24 cellular contexts compared by ENCODE assay signal in the genomic region with DNA sequence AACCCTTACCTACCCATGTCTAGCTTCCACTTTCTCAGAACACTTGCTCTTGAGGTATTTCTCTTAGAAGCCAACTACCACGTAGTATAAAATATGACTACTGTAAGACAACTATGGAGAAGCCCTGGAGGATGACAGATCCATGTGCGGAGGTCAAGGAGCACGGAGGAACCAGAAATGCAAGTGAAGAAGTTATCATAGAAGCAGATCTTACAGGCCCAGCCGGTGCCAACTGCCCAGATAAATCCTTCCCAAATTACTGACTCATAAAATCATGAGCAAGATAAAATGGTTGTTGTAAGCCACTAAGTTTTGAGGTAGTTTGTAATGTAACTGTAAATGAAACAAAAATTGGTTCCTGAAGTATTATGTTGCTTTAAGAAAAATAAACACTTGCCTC. TPM values are rescaled to one million over a fixed set of nuclear protein-coding genes. Genes with fewer than 3 reads are reported as not detected.
DNase-seq lines count a peak whose midpoint lies in the region; ATAC-seq and TF ChIP-seq lines count a peak whose summit lies in the region.
"Had no signal": no experiment of that assay in that cellular context is flagged by ENCODE, and none has a peak within 500 bp of the region (broad histone marks: within the 10 kb centered on the region; RNA-seq: fewer than 3 reads in every experiment).

No MANE protein-coding gene starts in this region.

- H3K14ac ChIP-seq in IMR-90 (replicated peaks; ENCODE audit: low read depth, low read length): no peak overlapping the region

- no peak overlapping the region for H2AK5ac ChIP-seq in IMR-90 (ENCODE audit: low read depth, low read length)

- H3K4me1 ChIP-seq in IMR-90 (ENCODE audit: control insufficient read depth, insufficient read depth, low read length) (peaks cover 10% of the 10 kb centered on the region; the same call in 1 of the 2 replicates), body of pancreas (peaks cover 37% of the 10 kb centered on the region), osteoblast (ENCODE audit: insufficient read depth, low read length) (peaks cover 6% of the 10 kb centered on the region)
- H3K4me1 ChIP-seq: BLaER1, parathyroid adenoma had no signal

- H2BK120ac ChIP-seq in IMR-90 (ENCODE audit: low read depth, low read length): no peak overlapping the region

- 0 out of 2 replicates have a peak overlapping the region, but pooled peaks have one; percentile 50 for H3K4me2 ChIP-seq in IMR-90 (ENCODE audit: low read depth, low read length)
- H3K4me2 ChIP-seq in osteoblast (ENCODE audit: insufficient read depth, low read length): no peak overlapping the region
- H3K4me2 ChIP-seq: A549, BLaER1 had no signal

- POLR2A ChIA-PET in activated CD4-positive, alpha-beta T cell treated with anti-CD3 and anti-CD28 coated beads for 36 hours (lab: Charles Lee): interaction anchor here (0.7 kb wide), 1 partner anchor 116 kb away, joined by 3 read pairs; no protein-coding TSS in a partner anchor
- POLR2A ChIA-PET in IMR-90 (lab: Charles Lee; ENCODE audit: unreplicated experiment): no interaction called here

- no peak overlapping the region for H2BK15ac ChIP-seq in IMR-90 (ENCODE audit: low read depth, low read length)

- no peak overlapping the region for H2AK9ac ChIP-seq in IMR-90 (replicated peaks; ENCODE audit: low read depth, low read length, poor library complexity)

- no CpG with 5 or more reads among the region's 4 CpGs for WGBS in IMR-90 (ENCODE audit: extremely low coverage in 2 of 2, insufficient read length in 1 of 2), 2 experiments
- WGBS in body of pancreas, 2 donors: 34 to 43% methylated on average over 4 of the region's 4 CpGs

- H3K36me3 Mint-ChIP-seq in activated CD4-positive, alpha-beta T cell treated with anti-CD3 and anti-CD28 coated beads for 36 hours (ENCODE audit: low read depth): peaks cover 26% of the 10 kb centered on the region

- H3K23ac ChIP-seq in IMR-90 (ENCODE audit: low read depth, low read length): no peak overlapping the region

- H3K9me1 ChIP-seq in IMR-90 (ENCODE audit: insufficient read depth, low read length): no peaks in the 10 kb centered on the region

- H4K5ac ChIP-seq in IMR-90 (ENCODE audit: low read depth, low read length): no peak overlapping the region

- H2AFZ ChIP-seq in IMR-90 (replicated peaks; ENCODE audit: low read length, poor library complexity) (no peak overlapping the region), osteoblast (ENCODE audit: low read length) (no peak overlapping the region)
- H2AFZ ChIP-seq: parathyroid adenoma had no signal

- peaks cover 72% of the 10 kb centered on the region for H3K79me2 ChIP-seq in osteoblast (ENCODE audit: insufficient read depth, low read length)

- H3K4ac ChIP-seq in IMR-90 (ENCODE audit: low read depth, low read length): no peak overlapping the region

- H2BK5ac ChIP-seq in IMR-90 (ENCODE audit: low read depth, low read length, poor library complexity, severe bottlenecking): no peak overlapping the region

- CTCF ChIA-PET in activated CD4-positive, alpha-beta T cell treated with anti-CD3 and anti-CD28 coated beads for 36 hours (lab: Charles Lee): interaction anchor here (0.8 to 6.4 kb wide), 16 partner anchors 9 to 231 kb away, joined by 3 to 88 read pairs (median 6); partner anchors contain the start of gene GTF2B
- CTCF ChIA-PET in IMR-90 (lab: Yijun Ruan, JAX): interaction anchor here (0.7 kb wide), 1 partner anchor 11 kb away, joined by 3 read pairs; no protein-coding TSS in a partner anchor

- no peaks in the 10 kb centered on the region for H3K27me3 Mint-ChIP-seq in activated CD4-positive, alpha-beta T cell treated with anti-CD3 and anti-CD28 coated beads for 36 hours
- H3K27me3 Mint-ChIP-seq: activated CD8-positive, alpha-beta memory T cell treated with anti-CD3 and anti-CD28 coated beads, Interleukin-2, amount 10 ng/mL, durations not matched to agents 7 days and 5 days had no signal

- no peak overlapping the region for H3K4me3 Mint-ChIP-seq in activated CD4-positive, alpha-beta T cell treated with anti-CD3 and anti-CD28 coated beads for 36 hours
- H3K4me3 Mint-ChIP-seq: activated CD8-positive, alpha-beta memory T cell treated with anti-CD3 and anti-CD28 coated beads, Interleukin-2, amount 10 ng/mL, durations not matched to agents 7 days and 5 days; endodermal cell had no signal

- no peaks in the 10 kb centered on the region for H3K9me3 Mint-ChIP-seq in activated CD4-positive, alpha-beta T cell treated with anti-CD3 and anti-CD28 coated beads for 36 hours (ENCODE audit: low read depth)
- H3K9me3 Mint-ChIP-seq: endodermal cell had no signal

- no peak overlapping the region for H3K56ac ChIP-seq in IMR-90 (ENCODE audit: extremely low read depth, insufficient read depth, low read length)

- no peak overlapping the region for H3K4me3 ChIP-seq in IMR-90 (ENCODE audit: insufficient read depth, low read depth, low read length)
- no peak overlapping the region for H3K4me3 ChIP-seq in body of pancreas
- no peak overlapping the region for H3K4me3 ChIP-seq in osteoblast (ENCODE audit: insufficient read depth, low read length)
- H3K4me3 ChIP-seq: A549, BLaER1, lower lobe of right lung, MG63, stomach had no signal

- H3K18ac ChIP-seq in IMR-90 (ENCODE audit: low read depth, low read length): no peak overlapping the region

- H3K27me3 ChIP-seq in IMR-90 (ENCODE audit: control insufficient read depth, insufficient read depth, low read length) (no peaks in the 10 kb centered on the region), body of pancreas (no peaks in the 10 kb centered on the region), osteoblast (ENCODE audit: insufficient read depth, low read length) (no peaks in the 10 kb centered on the region)
- H3K27me3 ChIP-seq: BLaER1, MG63, stomach had no signal

- H4K8ac ChIP-seq in IMR-90 (ENCODE audit: low read depth in 2 of 2, low read length in 2 of 2): no peak overlapping the region

- H4K91ac ChIP-seq in IMR-90 (ENCODE audit: insufficient read depth, low read depth, low read length): no peak overlapping the region

- TF ChIP-seq RAD21 in IMR-90 (IDR thresholded peaks at IDR 0.05; ENCODE audit: low read length): no peak

- H3K4me1 Mint-ChIP-seq in activated CD4-positive, alpha-beta T cell treated with anti-CD3 and anti-CD28 coated beads for 36 hours: peaks cover 56% of the 10 kb centered on the region

- peaks cover 14% of the 10 kb centered on the region for H3K36me3 ChIP-seq in IMR-90 (ENCODE audit: control insufficient read depth, insufficient read depth, low read length)
- peaks cover 0 to 3% of the 10 kb centered on the region in 2 donors for H3K36me3 ChIP-seq in body of pancreas (replicated peaks in 1 of 2; ENCODE audit: insufficient read depth in 1 of 2, low read depth in 2 of 2)
- H3K36me3 ChIP-seq in osteoblast (ENCODE audit: insufficient read depth, low read length): peaks cover 25% of the 10 kb centered on the region

- in situ Hi-C loops in IMR-90 (cut with MboI; ENCODE audit: low sequenced_read_pairs): loop anchor here (10.0 kb wide), 2 partner anchors 134 to 204 kb away; no protein-coding TSS in a partner anchor

- ATAC-seq in activated CD4-positive, alpha-beta T cell treated with anti-CD3 and anti-CD28 coated beads for 36 hours: no peak
- ATAC-seq in IMR-90 (ENCODE audit: low read depth) (peak; percentile 38), body of pancreas (no peak), GM18505 (IDR thresholded peaks at IDR 0.05; ENCODE audit: unreplicated experiment) (no peak), SK-N-SH treated with all-trans-retinoic acid at 6 μM for 48 hours (no peak; the same call in 1 of the 3 replicates)
- ATAC-seq: activated CD4-positive, CD25-positive, alpha-beta regulatory T cell treated with anti-CD3 and anti-CD28 coated beads, Interleukin-2, amount 50 U/mL, for 24 hours; activated CD8-positive, alpha-beta memory T cell treated with anti-CD3 and anti-CD28 coated beads, Interleukin-2, amount 10 ng/mL, durations not matched to agents 7 days and 5 days; lower lobe of right lung had no signal

- dilution Hi-C loops in IMR-90 (cut with HindIII; ENCODE audit: low sequenced_read_pairs, unreplicated experiment): no loop called here

- H3K79me1 ChIP-seq in IMR-90 (ENCODE audit: low read depth in 1 of 2, low read length in 2 of 2): peaks cover 25 to 43% of the 10 kb centered on the region in 2 experiments

- no peak overlapping the region for H3K27ac ChIP-seq in IMR-90 (ENCODE audit: insufficient read depth, low read length)
- peak overlapping the region in 3 of 4 donors; percentile 2 to 44 (median 28) for H3K27ac ChIP-seq in body of pancreas
- H3K27ac ChIP-seq in osteoblast (ENCODE audit: low read depth, low read length): peak overlapping the region; percentile 46
- H3K27ac ChIP-seq: A549, BLaER1, lower lobe of right lung, parathyroid adenoma had no signal

- no peak for TF ChIP-seq CTCF in IMR-90 (conservative IDR thresholded peaks at IDR 0.05; ENCODE audit: low read depth, low read length)
- no peak for TF ChIP-seq CTCF in body of pancreas (IDR thresholded peaks at IDR 0.05)
- no peak for TF ChIP-seq CTCF in osteoblast (IDR thresholded peaks at IDR 0.05; ENCODE audit: extremely low read depth, low read depth, low read length)

- no peak overlapping the region for H2BK20ac ChIP-seq in IMR-90 (ENCODE audit: low read depth, low read length)

- TF ChIP-seq POLR2A in IMR-90 (IDR thresholded peaks at IDR 0.05; ENCODE audit: low read depth, low read length) (no peak), body of pancreas (IDR thresholded peaks at IDR 0.05) (no peak), GM18505 (IDR thresholded peaks at IDR 0.05; ENCODE audit: borderline replicate concordance, extremely low read depth, insufficient read depth, insufficient read length) (no peak)

- intact Hi-C loops in activated CD4-positive, alpha-beta T cell treated with anti-CD3 and anti-CD28 coated beads for 36 hours (cut with DNase I, micrococcal nuclease): loop anchor here (5.0 kb wide), 3 partner anchors 141 to 271 kb away; partner anchors contain the start of gene PKN2 (in 1 of the 2)
- intact Hi-C loops in IMR-90 (cut with micrococcal nuclease): no loop called here
- intact Hi-C loops in body of pancreas (cut with DNase I): loop anchor here (10.0 kb wide), 1 partner anchor 224 kb away; no protein-coding TSS in a partner anchor

- no peak for DNase-seq in activated CD4-positive, alpha-beta T cell treated with anti-CD3 and anti-CD28 coated beads for 36 hours
- DNase-seq in activated CD4-positive, alpha-beta T cell treated with anti-CD3 and anti-CD28 coated beads for 4 hours: no peak
- DNase-seq in IMR-90: peak; percentile 31
- no peak for DNase-seq in body of pancreas
- no peak for DNase-seq in osteoblast (ENCODE audit: insufficient read length, low spot score, missing footprints)
- DNase-seq in NCI-H446 (lab: John Stamatoyannopoulos, UW): no peak
- DNase-seq: activated CD8-positive, alpha-beta memory T cell treated with anti-CD3 and anti-CD28 coated beads, Interleukin-2, amount 10 ng/mL, durations not matched to agents 7 days and 5 days; activated gamma-delta T cell; DMS 273 treated with DMSO at 0.1 percent for 48 hours; endodermal cell; lower lobe of right lung; MG63; NCI-H2171 treated with DMSO at 0.1 percent for 48 hours; NCI-H774; OCI-M1; SIG-M5; stimulated activated CD4-positive, alpha-beta T cell treated with anti-CD3 and anti-CD28 coated beads, Interleukin-2, amount 100 ng/mL, for 24 hours; stomach had no signal

- peak overlapping the region; percentile 28 for H3K27ac Mint-ChIP-seq in activated CD4-positive, alpha-beta T cell treated with anti-CD3 and anti-CD28 coated beads for 36 hours
- H3K27ac Mint-ChIP-seq: activated CD8-positive, alpha-beta memory T cell treated with anti-CD3 and anti-CD28 coated beads, Interleukin-2, amount 10 ng/mL, durations not matched to agents 7 days and 5 days; endodermal cell had no signal

- no peak overlapping the region for H3K9ac ChIP-seq in IMR-90 (ENCODE audit: low read depth, low read length)
- H3K9ac ChIP-seq: BLaER1, parathyroid adenoma had no signal

- H4K20me1 ChIP-seq in IMR-90 (ENCODE audit: insufficient read depth, low read length) (0 out of 2 replicates have a peak, but pooled peaks cover 5% of the 10 kb centered on the region), osteoblast (ENCODE audit: insufficient read depth, low read length) (peaks cover 6% of the 10 kb centered on the region)

- BruUV-seq in IMR-90 (replicated peaks; lab: Mats Ljungman, UMichigan): no TSS peak

- H3K9me3 ChIP-seq in IMR-90 (ENCODE audit: control insufficient read depth, insufficient read depth, low read length): no peaks in the 10 kb centered on the region
- no peaks in the 10 kb centered on the region for H3K9me3 ChIP-seq in body of pancreas
- no peaks in the 10 kb centered on the region for H3K9me3 ChIP-seq in osteoblast (ENCODE audit: low read depth, low read length)
- H3K9me3 ChIP-seq: A549, BLaER1, lower lobe of right lung, MG63, stomach had no signal

RNA-seq across cellular contexts. Expression of gene GTF2B, which starts 12.6 kb away (rescaled TPM):
- 10 to 100 TPM; 34.3 to 38.1 TPM for total RNA-seq in activated CD4-positive, alpha-beta T cell treated with anti-CD3 and anti-CD28 coated beads for 36 hours
- total RNA-seq in IMR-90 (2012; rRNA removed) (41.0 and 55.5 TPM in 2 replicates), body of pancreas (10 to 100 TPM in 1 of 2 donors, 1 to 10 TPM in 1; 5.9 to 16.9 TPM), osteoblast (31.5 and 34.2 TPM in 2 replicates)
- polyA plus RNA-seq in IMR-90 (2012; rRNA removed): 24.3 and 32.0 TPM in 2 replicates
- polyA plus RNA-seq in IMR-90 (2012; cell fraction: cytosol; rRNA removed): 6.2 and 7.1 TPM in 2 replicates
- 2.6 and 22.9 TPM in 2 replicates for polyA plus RNA-seq in IMR-90 (2012; cell fraction: nucleus; rRNA removed; ENCODE audit: low replicate concordance)
